In genomic region chr12:9718968-9719367, GRCh38 we compare ENCODE assay signal across 17 cellular contexts. TPM values are rescaled to one million over a fixed set of nuclear protein-coding genes. Genes with fewer than 3 reads are reported as not detected.
A peak's percentile ranks its signal among the peaks of the same experiment; 100 is the strongest.
DNase-seq lines count a peak whose midpoint lies in the region; ATAC-seq and TF ChIP-seq lines count a peak whose summit lies in the region.
"Had no signal": no experiment of that assay in that cellular context is flagged by ENCODE, and none has a peak within 500 bp of the region (broad histone marks: within the 10 kb centered on the region; RNA-seq: fewer than 3 reads in every experiment).

No MANE protein-coding gene starts in this region.

- H2AFZ ChIP-seq in OCI-LY7 (ENCODE audit: low read length): no peak overlapping the region

- POLR2A ChIA-PET in OCI-LY7 (lab: Charles Lee): interaction anchor here (1.6 to 4.5 kb wide), 6 partner anchors 8 to 49 kb away, joined by 3 to 98 read pairs (median 28); partner anchors contain the start of genes CLEC2D and CLECL1

- intact Hi-C loops in OCI-LY7 (cut with micrococcal nuclease; ENCODE audit: unreplicated experiment) (no loop called here), lower lobe of right lung (cut with DNase I) (no loop called here), head of caudate nucleus (cut with DNase I) (no loop called here)

- peak overlapping the region in 7 of 8 donors; percentile 32 to 89 (median 65) for H3K4me3 Mint-ChIP-seq in naive B cell
- H3K4me3 Mint-ChIP-seq: CD4-positive, alpha-beta memory T cell had no signal

- peaks cover 0 to 10% (median 3%) of the 10 kb centered on the region in 7 donors for H3K9me3 Mint-ChIP-seq in naive B cell
- H3K9me3 Mint-ChIP-seq: CD4-positive, alpha-beta memory T cell had no signal

- H3K27me3 ChIP-seq in DOHH2 (ENCODE audit: control insufficient read depth, low read length) (no peaks in the 10 kb centered on the region), lower lobe of right lung (ENCODE audit: low read depth) (no peaks in the 10 kb centered on the region)
- H3K27me3 ChIP-seq: SJCRH30 had no signal

- peaks cover 100% of the 10 kb centered on the region for H3K4me1 ChIP-seq in DOHH2 (ENCODE audit: control insufficient read depth, low read length)
- peaks cover 100% of the 10 kb centered on the region for H3K4me1 ChIP-seq in OCI-LY7 (ENCODE audit: insufficient read depth, low read length, poor library complexity, severe bottlenecking)
- H3K4me1 ChIP-seq in lower lobe of right lung: no peaks in the 10 kb centered on the region
- H3K4me1 ChIP-seq: BE2C, SJCRH30 had no signal

- ATAC-seq in GM19463 (IDR thresholded peaks at IDR 0.05; ENCODE audit: unreplicated experiment) (peak; percentile 39), naive B cell (ENCODE audit: low read depth in 2 of 2) (no peak), HG02981 (IDR thresholded peaks at IDR 0.05; ENCODE audit: unreplicated experiment) (no peak), lower lobe of right lung (no peak)

- H3K27me3 Mint-ChIP-seq in naive B cell: no peaks in the 10 kb centered on the region

- DNase-seq in OCI-LY7 (ENCODE audit: low spot score) (no peak), naive B cell (no peak), lower lobe of right lung (no peak), NCI-H1417 treated with DMSO at 0.1 percent for 48 hours (lab: John Stamatoyannopoulos, UW) (no peak), head of caudate nucleus (no peak)
- DNase-seq: BE2C; CD4-positive, alpha-beta memory T cell; GOT3; Karpas-422; NCI-H1417; NCI-H2029 treated with DMSO at 0.1 percent for 48 hours; NCI-H524; SJCRH30 had no signal

- H3K4me3 ChIP-seq in DOHH2 (ENCODE audit: low read length) (peak overlapping the region; percentile 36; the same call in 1 of the 2 replicates), OCI-LY7 (ENCODE audit: low read depth, low read length, poor library complexity, severe bottlenecking) (peak overlapping the region; percentile 0), lower lobe of right lung (no peak overlapping the region)
- H3K4me3 ChIP-seq: SJCRH30 had no signal

- peaks cover 19% of the 10 kb centered on the region for H3F3A ChIP-seq in DOHH2 (ENCODE audit: control insufficient read depth, insufficient read depth)

- H3K36me3 ChIP-seq in DOHH2 (ENCODE audit: control insufficient read depth, low read length) (peaks cover 34% of the 10 kb centered on the region), OCI-LY7 (ENCODE audit: insufficient read depth, low read length) (peaks cover 70% of the 10 kb centered on the region), lower lobe of right lung (no peaks in the 10 kb centered on the region)
- H3K36me3 ChIP-seq: BE2C, SJCRH30 had no signal

- H3K9me3 ChIP-seq in DOHH2 (ENCODE audit: control insufficient read depth, insufficient read depth, low read length) (no peaks in the 10 kb centered on the region), OCI-LY7 (ENCODE audit: low read length) (no peaks in the 10 kb centered on the region), lower lobe of right lung (no peaks in the 10 kb centered on the region)
- H3K9me3 ChIP-seq: BE2C, SJCRH30 had no signal

- TF ChIP-seq CTCF in DOHH2 (IDR thresholded peaks at IDR 0.05; ENCODE audit: low read depth, low read length, poor library complexity, severe bottlenecking) (no peak), OCI-LY7 (conservative IDR thresholded peaks at IDR 0.05; ENCODE audit: low read length) (no peak), lower lobe of right lung (IDR thresholded peaks at IDR 0.05) (no peak)

- peak overlapping the region; percentile 78 to 97 (median 94) for H3K27ac Mint-ChIP-seq in naive B cell

- H3K4me2 ChIP-seq in DOHH2 (ENCODE audit: low read length) (peak overlapping the region; percentile 51), OCI-LY7 (ENCODE audit: low read length) (peak overlapping the region; percentile 32)

- no TSS peak for BruUV-seq in OCI-LY7 (replicated peaks; lab: Mats Ljungman, UMichigan)

- H3K27ac ChIP-seq in DOHH2 (ENCODE audit: low read depth, low read length) (peak overlapping the region; percentile 31; the same call in 1 of the 2 replicates), OCI-LY7 (ENCODE audit: low read depth, low read length, poor library complexity, severe bottlenecking) (peak overlapping the region; percentile 99), lower lobe of right lung (no peak overlapping the region)
- H3K27ac ChIP-seq: SJCRH30 had no signal

- peaks cover 5 to 13% of the 10 kb centered on the region in 2 donors for H3K36me3 Mint-ChIP-seq in naive B cell

- H4K20me1 ChIP-seq in DOHH2 (ENCODE audit: control insufficient read depth, insufficient read depth, low read depth, low read length): no peaks in the 10 kb centered on the region
- no peaks in the 10 kb centered on the region for H4K20me1 ChIP-seq in OCI-LY7 (ENCODE audit: insufficient read depth, low read length)

- H3K79me2 ChIP-seq in DOHH2 (ENCODE audit: control insufficient read depth, low read length) (peaks cover 22% of the 10 kb centered on the region), OCI-LY7 (ENCODE audit: insufficient read depth, low read depth, low read length) (peaks cover 61% of the 10 kb centered on the region)

- H3K9me2 ChIP-seq in DOHH2 (replicated peaks; ENCODE audit: control insufficient read depth, low read length): no peaks in the 10 kb centered on the region
- no peaks in the 10 kb centered on the region for H3K9me2 ChIP-seq in OCI-LY7 (ENCODE audit: insufficient read depth, low read length)

- CTCF ChIA-PET in OCI-LY7 (lab: Charles Lee; ENCODE audit: unreplicated experiment): interaction anchor here (2.1 kb wide), 1 partner anchor 11 kb away, joined by 5 read pairs; no protein-coding TSS in a partner anchor

- H3K4me1 Mint-ChIP-seq in naive B cell: peaks cover 75 to 97% (median 92%) of the 10 kb centered on the region in 3 donors

RNA-seq across cellular contexts. Expression of gene CLECL1, which starts 13.9 kb away (rescaled TPM):
- 68.4 and 73.3 TPM in 2 replicates for total RNA-seq in OCI-LY7 (2014; rRNA removed; shearing (Covaris generic))
- total RNA-seq in OCI-LY7 (2022): 106 and 114 TPM in 2 replicates
- 10 to 100 TPM in 4 of 6 donors, 1 to 10 TPM in 2; 8.9 to 34.0 (median 11.5) TPM for polyA plus RNA-seq in naive B cell (ENCODE audit: low read depth in 6 of 6)
- total RNA-seq in lower lobe of right lung: 1.7 TPM
- total RNA-seq: RPMI7951, SJCRH30 had no signal

RNA-seq across cellular contexts. Expression of gene CD69, which starts 41.7 kb away (rescaled TPM):
- 12.3 and 13.7 TPM in 2 replicates for total RNA-seq in OCI-LY7 (2014; rRNA removed; shearing (Covaris generic))
- total RNA-seq in OCI-LY7 (2022) (9.7 and 10.3 TPM in 2 replicates), lower lobe of right lung (11.4 TPM)
- polyA plus RNA-seq in naive B cell (ENCODE audit: low read depth in 6 of 6): 1,000 to 10,000 TPM in 5 of 6 donors, 100 to 1,000 TPM in 1; 814 to 1,329 (median 1,116) TPM
- total RNA-seq: RPMI7951, SJCRH30 had no signal

RNA-seq across cellular contexts. Expression of gene CLEC2D, which starts 49.5 kb away (rescaled TPM):
- 56.9 and 59.6 TPM in 2 replicates for total RNA-seq in OCI-LY7 (2014; rRNA removed; shearing (Covaris generic))
- total RNA-seq in OCI-LY7 (2022) (146 and 177 TPM in 2 replicates), lower lobe of right lung (13.9 TPM)
- polyA plus RNA-seq in naive B cell (ENCODE audit: low read depth in 6 of 6): 100 to 1,000 TPM; 329 to 467 (median 350) TPM

Comparison
In these comparisons a context has a peak if more than half of its experiments do, and no peak if none do; other contexts are left out.
1. RNA of gene CLECL1, which starts 13.9 kb away (total RNA-seq): 68.4 to 114 TPM in OCI-LY7; 1.7 TPM in lower lobe of right lung (single experiment); every median in the first group is over 10 times any median in the second.